ENCODE assay signal across 8 cellular contexts in genomic region chr4:56656346-56656643, GRCh38. TPM values are rescaled to one million over a fixed set of nuclear protein-coding genes. Genes with fewer than 3 reads are reported as not detected.
A peak's percentile ranks its signal among the peaks of the same experiment; 100 is the strongest.
DNase-seq lines count a peak whose midpoint lies in the region; ATAC-seq and TF ChIP-seq lines count a peak whose summit lies in the region.

No MANE protein-coding gene starts in this region.

- TF ChIP-seq CTCF in chondrocyte (IDR thresholded peaks at IDR 0.05), result peak; percentile 58

- H3K36me3 Mint-ChIP-seq in T-cell, result no peaks in the 10 kb centered on the region
- H3K36me3 Mint-ChIP-seq in chondrocyte (ENCODE audit: low read depth), result peaks cover 1% of the 10 kb centered on the region

- H3K4me3 Mint-ChIP-seq in T-cell, result peak overlapping the region; percentile 83 to 90 (median 88)
- H3K4me3 Mint-ChIP-seq in chondrocyte (ENCODE audit: unreplicated experiment), result peak overlapping the region; percentile 60

- H3K9me3 Mint-ChIP-seq in T-cell (no peaks in the 10 kb centered on the region), chondrocyte (ENCODE audit: low read depth) (no peaks in the 10 kb centered on the region)

- H3K4me1 Mint-ChIP-seq in T-cell (peaks cover 40 to 55% (median 48%) of the 10 kb centered on the region in 3 donors), chondrocyte (ENCODE audit: low read depth) (peaks cover 36% of the 10 kb centered on the region)

- ATAC-seq in T-cell (replicated peaks in 1 of 4), result peak; percentile 39 to 73 (median 59)
- peak; percentile 83 for ATAC-seq in stimulated activated naive CD8-positive, alpha-beta T cell treated with anti-CD3 and anti-CD28 coated beads, Interleukin-15, Interleukin-2, amounts not matched to agents 100 U/mL and 50 U/mL, for 24 hours
- ATAC-seq in HG03025 (IDR thresholded peaks at IDR 0.05; ENCODE audit: low FRiP score, unreplicated experiment), result no peak

- H3K27me3 Mint-ChIP-seq in T-cell, result peaks cover 14 to 37% of the 10 kb centered on the region in 2 donors
- H3K27me3 Mint-ChIP-seq in chondrocyte (ENCODE audit: low read depth), result peaks cover 48% of the 10 kb centered on the region

- H3K27ac Mint-ChIP-seq in T-cell (peak overlapping the region; percentile 72 to 85), chondrocyte (ENCODE audit: unreplicated experiment) (no peak overlapping the region)

- CTCF ChIA-PET in T-cell (lab: Charles Lee), result no interaction called here

- peak; percentile 40 for DNase-seq in ELR (ENCODE audit: low read depth)
- DNase-seq in T-cell, result peak in 27 of 34 experiments; percentile 10 to 58 (median 26)
- DNase-seq in chondrocyte (ENCODE audit: low spot score), result no peak
- peak; percentile 17 to 58 for DNase-seq in lung microvascular endothelial cell (ENCODE audit: low read depth in 2 of 2)
- DNase-seq in stimulated activated naive CD8-positive, alpha-beta T cell treated with anti-CD3 and anti-CD28 coated beads, Interleukin-15, Interleukin-2, amounts not matched to agents 100 U/mL and 50 U/mL, for 24 hours, result peak; percentile 73
- DNase-seq in NCI-H526 treated with DMSO at 0.1 percent for 48 hours (lab: John Stamatoyannopoulos, UW), result no peak
- DNase-seq in NCI-H146 (lab: John Stamatoyannopoulos, UW), result no peak

- POLR2A ChIA-PET in T-cell (lab: Charles Lee), result no interaction called here

RNA-seq across cellular contexts. Expression of gene HOPX, which starts 24.8 kb away (rescaled TPM):
- total RNA-seq in T-cell, result 10 to 100 TPM in 4 of 5 donors, 1 to 10 TPM in 1; 6.3 to 34.9 (median 23.4) TPM
- total RNA-seq in chondrocyte, result 2.0 to 2.7 TPM in 2 of 3 replicates, not detected in the other
- 1.2 and 1.7 TPM in 2 replicates for total RNA-seq in lung microvascular endothelial cell

Comparison
In these comparisons a context has a peak if more than half of its experiments do, and no peak if none do; other contexts are left out.
1. DNase-seq: peak in ELR (single experiment), T-cell (27 of 34), lung microvascular endothelial cell (2 of 2) and stimulated activated naive CD8-positive, alpha-beta T cell treated with anti-CD3 and anti-CD28 coated beads, Interleukin-15, Interleukin-2, amounts not matched to agents 100 U/mL and 50 U/mL, for 24 hours (single experiment); none in chondrocyte (single experiment), NCI-H526 treated with DMSO at 0.1 percent for 48 hours (single experiment) and NCI-H146 (single experiment).